ENCODE assay signal across 8 cellular contexts in genomic region chr6:33198853-33199436, GRCh38. TPM values are rescaled to one million over a fixed set of nuclear protein-coding genes. Genes with fewer than 3 reads are reported as not detected.
DNase-seq lines count a peak whose midpoint lies in the region; ATAC-seq and TF ChIP-seq lines count a peak whose summit lies in the region.

No MANE protein-coding gene starts in this region.

- H3K79me2 ChIP-seq in Karpas-422 (ENCODE audit: low read length) = peaks cover 49% of the 10 kb centered on the region

- no peak overlapping the region for H2AFZ ChIP-seq in Karpas-422 (ENCODE audit: low read length)

- H3K4me1 ChIP-seq in Karpas-422 (ENCODE audit: low read length) = peaks cover 39% of the 10 kb centered on the region

- no peaks in the 10 kb centered on the region for H3K9me3 ChIP-seq in Karpas-422 (ENCODE audit: low read length)

- no peaks in the 10 kb centered on the region for H3K9me2 ChIP-seq in Karpas-422 (replicated peaks; ENCODE audit: insufficient read depth, low read length)

- CTCF ChIA-PET in BJ (lab: Yijun Ruan, JAX) = interaction anchor here (0.7 to 4.9 kb wide), 3 partner anchors 26 to 66 kb away, joined by 3 to 21 read pairs (median 3); no protein-coding TSS in a partner anchor

- ATAC-seq in HG03520 (IDR thresholded peaks at IDR 0.05; ENCODE audit: unreplicated experiment) (no peak), HG03039 (IDR thresholded peaks at IDR 0.05; ENCODE audit: unreplicated experiment) (no peak)

- POLR2A ChIA-PET in BJ (lab: Charles Lee) = no interaction called here

- peak overlapping the region; percentile 78 for H3K4me3 ChIP-seq in BJ (ENCODE audit: low read depth, low read length)
- H3K4me3 ChIP-seq in Karpas-422 (ENCODE audit: low read length) = peak overlapping the region; percentile 100
- H3K4me3 ChIP-seq in choroid plexus epithelial cell (ENCODE audit: low read depth, low read length) = peak overlapping the region; percentile 94

- no peaks in the 10 kb centered on the region; the same call in 1 of the 2 replicates for H4K20me1 ChIP-seq in Karpas-422 (ENCODE audit: insufficient read depth, low read depth, low read length)

- DNase-seq in BJ (ENCODE audit: low read depth) (no peak), Karpas-422 (no peak), choroid plexus epithelial cell (ENCODE audit: low read depth) (no peak), NCI-H526 (lab: John Stamatoyannopoulos, UW) (no peak), iPS-NIHi11 (ENCODE audit: low spot score) (no peak)

- peaks cover 29% of the 10 kb centered on the region for H3K36me3 ChIP-seq in BJ (ENCODE audit: control insufficient read depth, insufficient read depth, low read length)
- peaks cover 41% of the 10 kb centered on the region for H3K36me3 ChIP-seq in Karpas-422 (ENCODE audit: insufficient read depth, low read length)

- TF ChIP-seq CTCF in BJ (IDR thresholded peaks at IDR 0.05; ENCODE audit: insufficient read depth, low read depth, low read length) = no peak
- no peak for TF ChIP-seq CTCF in choroid plexus epithelial cell (conservative IDR thresholded peaks at IDR 0.05; ENCODE audit: low read depth, low read length)
- no peak for TF ChIP-seq CTCF in nephron (IDR thresholded peaks at IDR 0.05; ENCODE audit: unreplicated experiment in 3 of 3)

- H3K4me3 Mint-ChIP-seq in nephron = peak overlapping the region; percentile 93 to 99 (median 95)

- H3K9ac ChIP-seq in Karpas-422 (ENCODE audit: low read length) = peak overlapping the region; percentile 100

- peak overlapping the region; percentile 89; the same call in 1 of the 2 replicates for H3K27ac ChIP-seq in Karpas-422 (ENCODE audit: low read length)

- H3K9me3 Mint-ChIP-seq in nephron = no peaks in the 10 kb centered on the region

- peak overlapping the region; percentile 97 for H3K4me2 ChIP-seq in Karpas-422 (ENCODE audit: low read depth, low read length, poor library complexity, severe bottlenecking)

- peaks cover 5% of the 10 kb centered on the region for H3K27me3 Mint-ChIP-seq in nephron (ENCODE audit: low read depth)

- H3K36me3 Mint-ChIP-seq in nephron (ENCODE audit: low read depth) = peaks cover 67% of the 10 kb centered on the region

- H3K27ac Mint-ChIP-seq in nephron = peak overlapping the region; percentile 79 to 92 (median 91)

- H3K27me3 ChIP-seq in BJ (ENCODE audit: control insufficient read depth, insufficient read depth, low read length) = no peaks in the 10 kb centered on the region
- H3K27me3 ChIP-seq in Karpas-422 (ENCODE audit: low read length) = no peaks in the 10 kb centered on the region

- peaks cover 55% of the 10 kb centered on the region for H3K4me1 Mint-ChIP-seq in nephron

RNA-seq across cellular contexts. Expression of gene RXRB, which starts 1.5 kb away (rescaled TPM):
- 51.3 and 67.9 TPM in 2 replicates for polyA plus RNA-seq in BJ (2011; rRNA removed)
- 33.7 and 56.1 TPM in 2 replicates for polyA minus RNA-seq in BJ (2011; rRNA and poly(A)+ RNA removed)
- total RNA-seq in Karpas-422 (2014; rRNA removed; shearing (Covaris generic); ENCODE audit: low replicate concordance) = 26.2 and 31.1 TPM in 2 replicates

RNA-seq across cellular contexts. Expression of gene SLC39A7, which starts 1.7 kb away (rescaled TPM):
- 116 and 151 TPM in 2 replicates for polyA plus RNA-seq in BJ (2011; rRNA removed)
- polyA minus RNA-seq in BJ (2011; rRNA and poly(A)+ RNA removed) = 55.6 and 60.2 TPM in 2 replicates
- 14.0 and 31.9 TPM in 2 replicates for total RNA-seq in Karpas-422 (2014; rRNA removed; shearing (Covaris generic); ENCODE audit: low replicate concordance)

RNA-seq across cellular contexts. Expression of gene HSD17B8, which starts 5.5 kb away (rescaled TPM):
- 2.1 and 3.4 TPM in 2 replicates for polyA plus RNA-seq in BJ (2011; rRNA removed)
- 0.41 and 0.47 TPM in 2 replicates for polyA minus RNA-seq in BJ (2011; rRNA and poly(A)+ RNA removed)
- total RNA-seq in Karpas-422 (2014; rRNA removed; shearing (Covaris generic); ENCODE audit: low replicate concordance) = 15.5 and 26.2 TPM in 2 replicates

RNA-seq across cellular contexts. Expression of gene COL11A2, which starts 6.7 kb away (rescaled TPM):
- 0.55 and 0.91 TPM in 2 replicates for polyA plus RNA-seq in BJ (2011; rRNA removed)
- polyA minus RNA-seq in BJ (2011; rRNA and poly(A)+ RNA removed) = not detected in 2 replicates
- total RNA-seq in Karpas-422 (2014; rRNA removed; shearing (Covaris generic); ENCODE audit: low replicate concordance) = 0.41 and 1.0 TPM in 2 replicates

RNA-seq across cellular contexts. Expression of gene RING1, which starts 9.4 kb away (rescaled TPM):
- 24.4 and 36.6 TPM in 2 replicates for polyA plus RNA-seq in BJ (2011; rRNA removed)
- 15.1 and 25.0 TPM in 2 replicates for polyA minus RNA-seq in BJ (2011; rRNA and poly(A)+ RNA removed)
- total RNA-seq in Karpas-422 (2014; rRNA removed; shearing (Covaris generic); ENCODE audit: low replicate concordance) = 14.2 and 38.7 TPM in 2 replicates
